Comparison of ENCODE assay signal across 8 cellular contexts in genomic region chr6:109095036-109095820, GRCh38. TPM values are rescaled to one million over a fixed set of nuclear protein-coding genes. Genes with fewer than 3 reads are reported as not detected.
A peak's percentile ranks its signal among the peaks of the same experiment; 100 is the strongest.
DNase-seq lines count a peak whose midpoint lies in the region; ATAC-seq and TF ChIP-seq lines count a peak whose summit lies in the region.

Gene CEP57L1, plus strand, starts transcription at chr6:109095507. Its CDS starts 49,715 bp downstream, at chr6:109145222.

- intact Hi-C loops in left ventricle myocardium inferior (cut with micrococcal nuclease): no loop called here

- H3K27me3 ChIP-seq in left ventricle myocardium inferior (ENCODE audit: low read depth): no peaks in the 10 kb centered on the region

- H3K27ac ChIP-seq in angular gyrus (ENCODE audit: low read depth, low read length) (peak within 1 kb of the TSS; percentile 97), left ventricle myocardium inferior (replicated peaks) (peak within 1 kb of the TSS; percentile 99)

- peaks cover 54% of the 10 kb centered on the region for H3K4me1 ChIP-seq in left ventricle myocardium inferior

- peaks cover 31% of the 10 kb centered on the region for H3K4me1 Mint-ChIP-seq in progenitor cell of endocrine pancreas (ENCODE audit: low read depth)

- peak within 1 kb of the TSS; percentile 74 for H3K4me3 ChIP-seq in left ventricle myocardium inferior

- no peaks in the 10 kb centered on the region for H3K27me3 Mint-ChIP-seq in progenitor cell of endocrine pancreas

- DNase-seq in NCI-H1694 (lab: John Stamatoyannopoulos, UW) (peak; percentile 94), T-helper 2 cell (peak; percentile 80 to 99 (median 91)), left ventricle myocardium inferior (peak; percentile 99), progenitor cell of endocrine pancreas (ENCODE audit: low spot score, unreplicated experiment) (peak; percentile 96), ureter (ENCODE audit: low spot score) (peak; percentile 97)

- peak within 1 kb of the TSS; percentile 95 for H3K4me3 Mint-ChIP-seq in progenitor cell of endocrine pancreas (ENCODE audit: low read depth)

- peak within 1 kb of the TSS; percentile 100 for H3K27ac Mint-ChIP-seq in progenitor cell of endocrine pancreas

- no peaks in the 10 kb centered on the region for H3K9me3 ChIP-seq in left ventricle myocardium inferior (replicated peaks)

- no peaks in the 10 kb centered on the region for H3K9me3 Mint-ChIP-seq in progenitor cell of endocrine pancreas (ENCODE audit: low read depth)

- H3K36me3 Mint-ChIP-seq in progenitor cell of endocrine pancreas (ENCODE audit: insufficient read depth): peaks cover 4% of the 10 kb centered on the region

- ATAC-seq in HG02884 (IDR thresholded peaks at IDR 0.05; ENCODE audit: unreplicated experiment): peak; percentile 68

- peak; percentile 58 for TF ChIP-seq POLR2A in GM15510 (IDR thresholded peaks at IDR 0.05; ENCODE audit: borderline replicate concordance, extremely low read depth, insufficient read length)

- no peak for TF ChIP-seq CTCF in left ventricle myocardium inferior (IDR thresholded peaks at IDR 0.05; ENCODE audit: borderline replicate concordance)
- peak; percentile 15 for TF ChIP-seq CTCF in progenitor cell of endocrine pancreas (IDR thresholded peaks at IDR 0.05; ENCODE audit: unreplicated experiment)

- H3K36me3 ChIP-seq in left ventricle myocardium inferior: peaks cover 5% of the 10 kb centered on the region

RNA-seq across cellular contexts. Expression of gene CEP57L1, which starts in this region (rescaled TPM):
- total RNA-seq in left ventricle myocardium inferior (6.2 TPM), progenitor cell of endocrine pancreas (11.4 and 12.3 TPM in 2 replicates), ureter (11.5 TPM)

Comparison
In these comparisons a context has a peak if more than half of its experiments do, and no peak if none do; other contexts are left out.
1. Peak in every context shown above with its lines: DNase-seq, ATAC-seq, H3K4me3 ChIP-seq and H3K27ac ChIP-seq.